ENCODE assay signal across 8 cellular contexts in genomic region chr22:38317237-38317994, GRCh38. TPM values are rescaled to one million over a fixed set of nuclear protein-coding genes. Genes with fewer than 3 reads are reported as not detected.
DNase-seq lines count a peak whose midpoint lies in the region; ATAC-seq and TF ChIP-seq lines count a peak whose summit lies in the region.

Gene CSNK1E, minus strand, starts transcription at chr22:38317433. Its CDS starts 3,276 bp downstream, at chr22:38314157.

- 1 to 2% methylated on average over 80 of the region's 80 CpGs for WGBS in ectodermal cell, 2 experiments

- CTCF ChIA-PET in activated CD8-positive, alpha-beta T cell treated with anti-CD3 and anti-CD28 coated beads, Interleukin-2, amount 10 ng/mL, durations not matched to agents 7 days and 5 days (lab: Charles Lee), result interaction anchor here (0.8 kb wide), 1 partner anchor 11 kb away, joined by 4 read pairs; no protein-coding TSS in a partner anchor

- peak within 1 kb of the TSS; percentile 80 for H3K4me3 Mint-ChIP-seq in activated CD8-positive, alpha-beta T cell treated with anti-CD3 and anti-CD28 coated beads, Interleukin-2, amount 10 ng/mL, durations not matched to agents 7 days and 5 days

- H3K36me3 ChIP-seq in ectodermal cell (ENCODE audit: control insufficient read depth, insufficient read depth, low read length) (peaks cover 15% of the 10 kb centered on the region), lower lobe of right lung (peaks cover 15% of the 10 kb centered on the region)

- TF ChIP-seq CTCF in GM20000 (IDR thresholded peaks at IDR 0.05; ENCODE audit: extremely low read depth, missing control alignments) (no peak), lower lobe of right lung (IDR thresholded peaks at IDR 0.05) (no peak)

- no peaks in the 10 kb centered on the region for H3K27me3 Mint-ChIP-seq in activated CD8-positive, alpha-beta T cell treated with anti-CD3 and anti-CD28 coated beads, Interleukin-2, amount 10 ng/mL, durations not matched to agents 7 days and 5 days (ENCODE audit: low read depth)

- peaks cover 44% of the 10 kb centered on the region for H3K4me1 Mint-ChIP-seq in activated CD8-positive, alpha-beta T cell treated with anti-CD3 and anti-CD28 coated beads, Interleukin-2, amount 10 ng/mL, durations not matched to agents 7 days and 5 days (ENCODE audit: low read depth)

- H3K27me3 ChIP-seq in ectodermal cell (ENCODE audit: control insufficient read depth, insufficient read depth, low read length, poor library complexity, severe bottlenecking) (no peaks in the 10 kb centered on the region), lower lobe of right lung (ENCODE audit: low read depth) (no peaks in the 10 kb centered on the region)

- POLR2A ChIA-PET in activated CD8-positive, alpha-beta T cell treated with anti-CD3 and anti-CD28 coated beads, Interleukin-2, amount 10 ng/mL, durations not matched to agents 7 days and 5 days (lab: Charles Lee), result interaction anchor here (0.7 kb wide), 1 partner anchor 45 kb away, joined by 3 read pairs; the partner anchor contains the start of gene TMEM184B

- H3K4me3 ChIP-seq in ectodermal cell (ENCODE audit: insufficient read depth, low read depth, low read length) (peak within 1 kb of the TSS; percentile 69), lower lobe of right lung (peak within 1 kb of the TSS; percentile 69)

- H3K4me1 ChIP-seq in ectodermal cell (ENCODE audit: control insufficient read depth, insufficient read depth, low read length), result peaks cover 37% of the 10 kb centered on the region
- H3K4me1 ChIP-seq in lower lobe of right lung, result peaks cover 49% of the 10 kb centered on the region

- peak; percentile 80 for DNase-seq in Ammon's horn (ENCODE audit: low spot score)
- DNase-seq in GM20000 (ENCODE audit: low spot score), result peak; percentile 95
- peak; percentile 78 for DNase-seq in NCI-H2227 (lab: John Stamatoyannopoulos, UW; ENCODE audit: unreplicated experiment)
- DNase-seq in activated CD8-positive, alpha-beta T cell treated with anti-CD3 and anti-CD28 coated beads, Interleukin-2, amount 10 ng/mL, durations not matched to agents 7 days and 5 days, result peak; percentile 74
- peak; percentile 87 for DNase-seq in lower lobe of right lung
- DNase-seq in stimulated activated CD4-positive, alpha-beta T cell treated with anti-CD3 and anti-CD28 coated beads, TNF-alpha, amount 100 ng/mL, for 1 hour (ENCODE audit: low read depth in 3 of 3, low spot score in 1 of 3), result peak; percentile 22 to 57 (median 45)
- DNase-seq in GF-D8 (lab: John Stamatoyannopoulos, UW), result no peak

- H3K36me3 Mint-ChIP-seq in activated CD8-positive, alpha-beta T cell treated with anti-CD3 and anti-CD28 coated beads, Interleukin-2, amount 10 ng/mL, durations not matched to agents 7 days and 5 days (ENCODE audit: low read depth), result peaks cover 11% of the 10 kb centered on the region

- intact Hi-C loops in lower lobe of right lung (cut with DNase I), result no loop called here

- H3K9me3 ChIP-seq in ectodermal cell (ENCODE audit: control insufficient read depth, low read length) (no peaks in the 10 kb centered on the region), lower lobe of right lung (no peaks in the 10 kb centered on the region)

- peak within 1 kb of the TSS; percentile 93 for H3K27ac ChIP-seq in ectodermal cell (ENCODE audit: insufficient read depth, low read depth, low read length, poor library complexity, severe bottlenecking)
- peak within 1 kb of the TSS; percentile 96 for H3K27ac ChIP-seq in lower lobe of right lung

- H3K9me3 Mint-ChIP-seq in activated CD8-positive, alpha-beta T cell treated with anti-CD3 and anti-CD28 coated beads, Interleukin-2, amount 10 ng/mL, durations not matched to agents 7 days and 5 days (ENCODE audit: insufficient read depth), result no peaks in the 10 kb centered on the region

- ATAC-seq in activated CD8-positive, alpha-beta T cell treated with anti-CD3 and anti-CD28 coated beads, Interleukin-2, amount 10 ng/mL, durations not matched to agents 7 days and 5 days, result peak; percentile 73
- ATAC-seq in lower lobe of right lung, result peak; percentile 81 to 84

- peak within 1 kb of the TSS; percentile 89 for H3K27ac Mint-ChIP-seq in activated CD8-positive, alpha-beta T cell treated with anti-CD3 and anti-CD28 coated beads, Interleukin-2, amount 10 ng/mL, durations not matched to agents 7 days and 5 days

RNA-seq across cellular contexts. Expression of gene CSNK1E, which starts in this region (rescaled TPM):
- 10 to 100 TPM; 74.7 to 82.9 TPM for total RNA-seq in activated CD8-positive, alpha-beta T cell treated with anti-CD3 and anti-CD28 coated beads, Interleukin-2, amount 10 ng/mL, durations not matched to agents 7 days and 5 days
- 175 TPM for polyA plus RNA-seq in ectodermal cell (2013, experiment 1 of 4)
- 173 TPM for polyA plus RNA-seq in ectodermal cell (2013, experiment 2 of 4)
- polyA plus RNA-seq in ectodermal cell (2013, experiment 3 of 4), result 122 TPM
- 140 TPM for polyA plus RNA-seq in ectodermal cell (2013, experiment 4 of 4)
- total RNA-seq in lower lobe of right lung, result 126 TPM
